In genomic region chr20:57999465-58000111, GRCh38 we compare ENCODE assay signal across 10 cellular contexts.
DNase-seq lines count a peak whose midpoint lies in the region; ATAC-seq and TF ChIP-seq lines count a peak whose summit lies in the region.
"Had no signal": no experiment of that assay in that cellular context is flagged by ENCODE, and none has a peak within 500 bp of the region (broad histone marks: within the 10 kb centered on the region; RNA-seq: fewer than 3 reads in every experiment).

No MANE protein-coding gene starts in this region.

- no peak overlapping the region for H3T11ph ChIP-seq in H9 (ENCODE audit: low read length)

- H3K4me3 ChIP-seq in left ventricle myocardium inferior (peak overlapping the region; percentile 35), rectal smooth muscle tissue (ENCODE audit: low read length) (peak overlapping the region; percentile 17)

- peak overlapping the region; percentile 32 for H3K4me2 ChIP-seq in H9 (ENCODE audit: insufficient read depth, insufficient read length, low read length)

- H3K79me1 ChIP-seq in H9 (ENCODE audit: insufficient read depth, low read depth, low read length, poor library complexity, severe bottlenecking): no peaks in the 10 kb centered on the region

- H3K27me3 ChIP-seq in H9 (ENCODE audit: insufficient read depth, low read length) (no peaks in the 10 kb centered on the region), left ventricle myocardium inferior (ENCODE audit: low read depth) (peaks cover 16% of the 10 kb centered on the region), rectal smooth muscle tissue (ENCODE audit: control insufficient read depth, insufficient read depth, low read length) (no peaks in the 10 kb centered on the region)

- H3K23ac ChIP-seq in H9 (ENCODE audit: insufficient read length, low read depth, low read length): no peak overlapping the region

- H3K9ac ChIP-seq in H9 (ENCODE audit: extremely low read depth, insufficient read length, low read length) (no peak overlapping the region), rectal smooth muscle tissue (ENCODE audit: low read length) (no peak overlapping the region)

- peak overlapping the region in 1 of 3 experiments; percentile 16; a peak in 1 of 7 replicates for H3K27ac Mint-ChIP-seq in H9
- H3K27ac Mint-ChIP-seq: activated T-helper 2 cell treated with anti-CD3 and anti-CD28 coated beads, Interferon-gamma antibody, Interleukin-2, Interleukin-4, amounts not matched to agents 10 μg/mL and 5 μg/mL and 100 μg/mL, durations not matched to agents 14 hours and 24 hours and 36 hours had no signal

- H3K36me3 Mint-ChIP-seq in H9 (ENCODE audit: insufficient read depth in 1 of 3, low read depth in 3 of 3): peaks cover 0 to 5% (median 2%) of the 10 kb centered on the region in 3 experiments; a peak in 3 of 7 replicates

- H3K9me3 ChIP-seq in H9 (ENCODE audit: control insufficient read depth, low read depth, low read length) (no peaks in the 10 kb centered on the region), left ventricle myocardium inferior (replicated peaks) (no peaks in the 10 kb centered on the region)

- intact Hi-C loops in left ventricle myocardium inferior (cut with micrococcal nuclease): no loop called here

- H3K9me3 Mint-ChIP-seq in H9: peaks cover 5 to 6% of the 10 kb centered on the region in 2 experiments; a peak in 3 of 5 replicates
- H3K9me3 Mint-ChIP-seq: activated T-helper 2 cell treated with anti-CD3 and anti-CD28 coated beads, Interferon-gamma antibody, Interleukin-2, Interleukin-4, amounts not matched to agents 10 μg/mL and 5 μg/mL and 100 μg/mL, durations not matched to agents 14 hours and 24 hours and 36 hours had no signal

- H3K4me3 Mint-ChIP-seq in H9: peak overlapping the region; percentile 15 to 63; a peak in 2 of 5 replicates

- H2BK20ac ChIP-seq in H9 (ENCODE audit: low read depth, low read length, poor library complexity, severe bottlenecking): no peak overlapping the region

- H3K4ac ChIP-seq in H9 (ENCODE audit: low read depth, low read length): no peak overlapping the region

- H2AFZ ChIP-seq in H9 (ENCODE audit: low read length): no peak overlapping the region

- H3K79me2 ChIP-seq in H9 (ENCODE audit: insufficient read depth, low read length): no peaks in the 10 kb centered on the region

- H2AK5ac ChIP-seq in H9 (ENCODE audit: insufficient read length, low read length): no peak overlapping the region

- TF ChIP-seq CTCF in H9 (conservative IDR thresholded peaks at IDR 0.05) (no peak), left ventricle myocardium inferior (IDR thresholded peaks at IDR 0.05; ENCODE audit: borderline replicate concordance) (no peak)

- DNase-seq in H9 (no peak), RPMI7951 (ENCODE audit: low read depth) (peak; percentile 46), left ventricle myocardium inferior (peak; percentile 29), GM19240 (ENCODE audit: insufficient read length, low spot score) (no peak)
- DNase-seq: NCI-H1105 treated with DMSO at 0.1 percent for 48 hours had no signal

- no peaks in the 10 kb centered on the region for H3K4me1 ChIP-seq in H9 (ENCODE audit: insufficient read depth, low read length)
- peaks cover 27% of the 10 kb centered on the region for H3K4me1 ChIP-seq in left ventricle myocardium inferior
- H3K4me1 ChIP-seq in rectal smooth muscle tissue (ENCODE audit: control insufficient read depth, insufficient read depth, low read length): no peaks in the 10 kb centered on the region

- no peaks in the 10 kb centered on the region for H3K23me2 ChIP-seq in H9 (ENCODE audit: insufficient read length, low read depth, low read length, poor library complexity, severe bottlenecking)

- H4K20me1 ChIP-seq in H9 (ENCODE audit: control insufficient read depth, insufficient read depth, insufficient read length): no peaks in the 10 kb centered on the region

- H2BK15ac ChIP-seq in H9 (ENCODE audit: low read depth, low read length): no peak overlapping the region

- no peak for ATAC-seq in SK-N-SH treated with all-trans-retinoic acid at 6 μM for 48 hours
- no peak for ATAC-seq in GM18502 (IDR thresholded peaks at IDR 0.05; ENCODE audit: poor library complexity, unreplicated experiment)
- ATAC-seq in esophagus mucosa: no peak

- no peak overlapping the region for H3K18ac ChIP-seq in H9 (ENCODE audit: insufficient read length, low read depth, low read length)

- peaks cover 10% of the 10 kb centered on the region for H3K27me3 Mint-ChIP-seq in H9 (ENCODE audit: low read depth)

- no peaks in the 10 kb centered on the region for H3K36me3 ChIP-seq in left ventricle myocardium inferior
- no peaks in the 10 kb centered on the region for H3K36me3 ChIP-seq in rectal smooth muscle tissue (ENCODE audit: control insufficient read depth, insufficient read depth, low read length)

- H3K14ac ChIP-seq in H9 (ENCODE audit: insufficient read depth, low read length): no peak overlapping the region

- H2BK12ac ChIP-seq in H9 (ENCODE audit: insufficient read length, low read depth, low read length): no peak overlapping the region

- H2BK5ac ChIP-seq in H9 (ENCODE audit: insufficient read length, low read length): no peak overlapping the region

- H3K4me1 Mint-ChIP-seq in H9: peaks cover 18 to 22% of the 10 kb centered on the region in 2 experiments

- no peak overlapping the region for H3K56ac ChIP-seq in H9 (ENCODE audit: insufficient read length, low read depth, low read length)

- no peak overlapping the region for H4K8ac ChIP-seq in H9 (replicated peaks; ENCODE audit: insufficient read length, low read depth, low read length)

- H2BK120ac ChIP-seq in H9 (ENCODE audit: low read depth, low read length, poor library complexity, severe bottlenecking): no peak overlapping the region

- H4K5ac ChIP-seq in H9 (ENCODE audit: insufficient read length, low read depth, low read length): no peak overlapping the region

- no peak overlapping the region for H3K27ac ChIP-seq in H9 (ENCODE audit: insufficient read length, low read depth, low read length)
- peak overlapping the region; percentile 70 for H3K27ac ChIP-seq in left ventricle myocardium inferior (replicated peaks)
- H3K27ac ChIP-seq in rectal smooth muscle tissue (ENCODE audit: low read depth, low read length): no peak overlapping the region

- no CpG with 5 or more reads among the region's 17 CpGs for WGBS in H9 (ENCODE audit: extremely low coverage, insufficient read length, low lambda C conversion rate)

- H4K91ac ChIP-seq in H9 (ENCODE audit: insufficient read length, low read depth, low read length): no peak overlapping the region

TF ChIP-seq in SK-N-SH treated with all-trans-retinoic acid at 6 μM for 48 hours, 23 proteins besides CTCF, POLR2A, EP300 and RAD21 (continues in another document):
- TF ChIP-seq TSHZ2 (CRISPR knock-in tag; IDR thresholded peaks at IDR 0.05) (no peak), ESRRG (CRISPR knock-in tag; IDR thresholded peaks at IDR 0.05) (no peak), ZNF70 (CRISPR knock-in tag; IDR thresholded peaks at IDR 0.05) (no peak), SNAI2 (CRISPR knock-in tag; IDR thresholded peaks at IDR 0.05) (no peak), ZC3H10 (CRISPR knock-in tag; IDR thresholded peaks at IDR 0.05) (no peak), POU6F1 (CRISPR knock-in tag; IDR thresholded peaks at IDR 0.05; ENCODE audit: borderline replicate concordance, low read depth) (no peak), ARNTL (CRISPR knock-in tag; IDR thresholded peaks at IDR 0.05; ENCODE audit: borderline replicate concordance, low read depth) (no peak), PPARA (CRISPR knock-in tag; IDR thresholded peaks at IDR 0.05; ENCODE audit: borderline replicate concordance) (no peak), BACH2 (CRISPR knock-in tag; IDR thresholded peaks at IDR 0.05; ENCODE audit: borderline replicate concordance) (no peak)

Comparison
In these comparisons a context has a peak if more than half of its experiments do, and no peak if none do; other contexts are left out.
1. DNase-seq: peak in RPMI7951 (single experiment) and left ventricle myocardium inferior (single experiment); none in H9 (single experiment) and GM19240 (single experiment).